In the genomic region with DNA sequence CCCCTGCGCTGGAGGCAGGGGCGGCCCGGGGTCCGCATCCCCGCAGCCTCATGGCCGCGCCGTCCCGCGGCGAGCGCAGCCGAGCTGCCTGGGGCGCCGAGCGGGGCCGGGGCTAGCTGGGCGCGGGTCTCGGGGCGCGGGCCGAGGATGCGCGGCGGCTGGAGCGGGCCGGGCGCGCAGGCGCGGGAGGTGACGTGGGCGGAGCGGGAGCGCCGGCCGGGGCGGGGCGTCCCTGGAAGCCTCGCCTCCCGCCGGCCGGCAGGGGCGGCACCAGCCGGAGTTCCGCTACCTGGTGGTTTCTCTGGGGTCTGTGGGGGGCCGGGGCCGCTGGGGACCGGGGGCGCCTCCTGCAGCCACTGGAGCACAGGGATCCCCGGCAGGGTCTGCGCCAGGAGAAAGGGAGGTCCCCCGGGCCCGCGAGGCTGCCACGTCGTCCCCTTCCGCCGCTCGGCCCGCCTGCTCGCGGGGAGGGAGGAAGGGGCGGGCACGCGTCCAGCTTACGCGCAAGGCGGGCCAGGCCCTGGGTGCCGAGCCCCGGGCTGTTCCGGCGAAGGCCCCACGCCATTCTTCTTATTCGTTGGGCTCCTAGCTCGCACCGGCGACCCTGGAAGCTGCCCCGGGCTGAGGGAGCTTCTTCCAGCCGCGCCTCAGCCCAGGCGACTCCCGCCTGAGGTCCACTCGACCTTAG, we compare ENCODE assay signal across 1 cellular context.
TF ChIP-seq lines count a peak whose summit lies in the region.

A gene with protein sequence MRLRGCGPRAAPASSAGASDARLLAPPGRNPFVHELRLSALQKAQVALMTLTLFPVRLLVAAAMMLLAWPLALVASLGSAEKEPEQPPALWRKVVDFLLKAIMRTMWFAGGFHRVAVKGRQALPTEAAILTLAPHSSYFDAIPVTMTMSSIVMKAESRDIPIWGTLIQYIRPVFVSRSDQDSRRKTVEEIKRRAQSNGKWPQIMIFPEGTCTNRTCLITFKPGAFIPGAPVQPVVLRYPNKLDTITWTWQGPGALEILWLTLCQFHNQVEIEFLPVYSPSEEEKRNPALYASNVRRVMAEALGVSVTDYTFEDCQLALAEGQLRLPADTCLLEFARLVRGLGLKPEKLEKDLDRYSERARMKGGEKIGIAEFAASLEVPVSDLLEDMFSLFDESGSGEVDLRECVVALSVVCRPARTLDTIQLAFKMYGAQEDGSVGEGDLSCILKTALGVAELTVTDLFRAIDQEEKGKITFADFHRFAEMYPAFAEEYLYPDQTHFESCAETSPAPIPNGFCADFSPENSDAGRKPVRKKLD (minus strand): TSS at position 168 of the 688 bp plus-strand sequence. CDS start 116 bp downstream, at position 52.

TF ChIP-seq in HEK293, 187 proteins besides CTCF, POLR2A, EP300 and RAD21 (continued from another document and continues in another):
- TF ChIP-seq, protein P1, sequence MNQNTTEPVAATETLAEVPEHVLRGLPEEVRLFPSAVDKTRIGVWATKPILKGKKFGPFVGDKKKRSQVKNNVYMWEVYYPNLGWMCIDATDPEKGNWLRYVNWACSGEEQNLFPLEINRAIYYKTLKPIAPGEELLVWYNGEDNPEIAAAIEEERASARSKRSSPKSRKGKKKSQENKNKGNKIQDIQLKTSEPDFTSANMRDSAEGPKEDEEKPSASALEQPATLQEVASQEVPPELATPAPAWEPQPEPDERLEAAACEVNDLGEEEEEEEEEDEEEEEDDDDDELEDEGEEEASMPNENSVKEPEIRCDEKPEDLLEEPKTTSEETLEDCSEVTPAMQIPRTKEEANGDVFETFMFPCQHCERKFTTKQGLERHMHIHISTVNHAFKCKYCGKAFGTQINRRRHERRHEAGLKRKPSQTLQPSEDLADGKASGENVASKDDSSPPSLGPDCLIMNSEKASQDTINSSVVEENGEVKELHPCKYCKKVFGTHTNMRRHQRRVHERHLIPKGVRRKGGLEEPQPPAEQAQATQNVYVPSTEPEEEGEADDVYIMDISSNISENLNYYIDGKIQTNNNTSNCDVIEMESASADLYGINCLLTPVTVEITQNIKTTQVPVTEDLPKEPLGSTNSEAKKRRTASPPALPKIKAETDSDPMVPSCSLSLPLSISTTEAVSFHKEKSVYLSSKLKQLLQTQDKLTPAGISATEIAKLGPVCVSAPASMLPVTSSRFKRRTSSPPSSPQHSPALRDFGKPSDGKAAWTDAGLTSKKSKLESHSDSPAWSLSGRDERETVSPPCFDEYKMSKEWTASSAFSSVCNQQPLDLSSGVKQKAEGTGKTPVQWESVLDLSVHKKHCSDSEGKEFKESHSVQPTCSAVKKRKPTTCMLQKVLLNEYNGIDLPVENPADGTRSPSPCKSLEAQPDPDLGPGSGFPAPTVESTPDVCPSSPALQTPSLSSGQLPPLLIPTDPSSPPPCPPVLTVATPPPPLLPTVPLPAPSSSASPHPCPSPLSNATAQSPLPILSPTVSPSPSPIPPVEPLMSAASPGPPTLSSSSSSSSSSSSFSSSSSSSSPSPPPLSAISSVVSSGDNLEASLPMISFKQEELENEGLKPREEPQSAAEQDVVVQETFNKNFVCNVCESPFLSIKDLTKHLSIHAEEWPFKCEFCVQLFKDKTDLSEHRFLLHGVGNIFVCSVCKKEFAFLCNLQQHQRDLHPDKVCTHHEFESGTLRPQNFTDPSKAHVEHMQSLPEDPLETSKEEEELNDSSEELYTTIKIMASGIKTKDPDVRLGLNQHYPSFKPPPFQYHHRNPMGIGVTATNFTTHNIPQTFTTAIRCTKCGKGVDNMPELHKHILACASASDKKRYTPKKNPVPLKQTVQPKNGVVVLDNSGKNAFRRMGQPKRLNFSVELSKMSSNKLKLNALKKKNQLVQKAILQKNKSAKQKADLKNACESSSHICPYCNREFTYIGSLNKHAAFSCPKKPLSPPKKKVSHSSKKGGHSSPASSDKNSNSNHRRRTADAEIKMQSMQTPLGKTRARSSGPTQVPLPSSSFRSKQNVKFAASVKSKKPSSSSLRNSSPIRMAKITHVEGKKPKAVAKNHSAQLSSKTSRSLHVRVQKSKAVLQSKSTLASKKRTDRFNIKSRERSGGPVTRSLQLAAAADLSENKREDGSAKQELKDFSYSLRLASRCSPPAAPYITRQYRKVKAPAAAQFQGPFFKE (tag by site-specific recombination; IDR thresholded peaks at IDR 0.05; ENCODE audit: borderline replicate concordance) = no peak
- TF ChIP-seq, protein P2, sequence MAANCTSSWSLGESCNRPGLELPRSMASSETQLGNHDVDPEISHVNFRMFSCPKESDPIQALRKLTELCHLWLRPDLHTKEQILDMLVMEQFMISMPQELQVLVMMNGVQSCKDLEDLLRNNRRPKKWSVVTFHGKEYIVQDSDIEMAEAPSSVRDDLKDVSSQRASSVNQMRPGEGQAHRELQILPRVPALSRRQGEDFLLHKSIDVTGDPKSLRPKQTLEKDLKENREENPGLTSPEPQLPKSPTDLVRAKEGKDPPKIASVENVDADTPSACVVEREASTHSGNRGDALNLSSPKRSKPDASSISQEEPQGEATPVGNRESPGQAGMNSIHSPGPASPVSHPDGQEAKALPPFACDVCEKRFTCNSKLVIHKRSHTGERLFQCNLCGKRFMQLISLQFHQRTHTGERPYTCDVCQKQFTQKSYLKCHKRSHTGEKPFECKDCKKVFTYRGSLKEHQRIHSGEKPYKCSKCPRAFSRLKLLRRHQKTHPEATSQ (tag by site-specific recombination; IDR thresholded peaks at IDR 0.05) = no peak
- no peak for TF ChIP-seq ZNF354C (tag by site-specific recombination; IDR thresholded peaks at IDR 0.05; ENCODE audit: borderline replicate concordance, low read depth)
- peak; percentile 98; the same call in 1 of the 2 replicates for TF ChIP-seq ZNF335 (tag by site-specific recombination; conservative IDR thresholded peaks at IDR 0.05)
- no peak for TF ChIP-seq OSR2 (tag by site-specific recombination; IDR thresholded peaks at IDR 0.05)
- no peak for TF ChIP-seq ZNF707 (tag by site-specific recombination; IDR thresholded peaks at IDR 0.05)
- TF ChIP-seq ZNF600 (tag by site-specific recombination; IDR thresholded peaks at IDR 0.05) = peak; percentile 34; the same call in 1 of the 2 replicates
- TF ChIP-seq ZNF670 (tag by site-specific recombination; IDR thresholded peaks at IDR 0.05; ENCODE audit: low read depth) = no peak
- no peak for TF ChIP-seq ZNF701 (tag by site-specific recombination; IDR thresholded peaks at IDR 0.05)
- no peak for TF ChIP-seq ZNF350 (tag by site-specific recombination; IDR thresholded peaks at IDR 0.05)
- TF ChIP-seq ZNF571 (tag by site-specific recombination; IDR thresholded peaks at IDR 0.05) = no peak
- TF ChIP-seq ZSCAN23 (tag by site-specific recombination; IDR thresholded peaks at IDR 0.05) = no peak
- peak; percentile 50; the same call in 1 of the 2 replicates for TF ChIP-seq ZBTB48 (tag by site-specific recombination; IDR thresholded peaks at IDR 0.05)
- TF ChIP-seq, protein P3, sequence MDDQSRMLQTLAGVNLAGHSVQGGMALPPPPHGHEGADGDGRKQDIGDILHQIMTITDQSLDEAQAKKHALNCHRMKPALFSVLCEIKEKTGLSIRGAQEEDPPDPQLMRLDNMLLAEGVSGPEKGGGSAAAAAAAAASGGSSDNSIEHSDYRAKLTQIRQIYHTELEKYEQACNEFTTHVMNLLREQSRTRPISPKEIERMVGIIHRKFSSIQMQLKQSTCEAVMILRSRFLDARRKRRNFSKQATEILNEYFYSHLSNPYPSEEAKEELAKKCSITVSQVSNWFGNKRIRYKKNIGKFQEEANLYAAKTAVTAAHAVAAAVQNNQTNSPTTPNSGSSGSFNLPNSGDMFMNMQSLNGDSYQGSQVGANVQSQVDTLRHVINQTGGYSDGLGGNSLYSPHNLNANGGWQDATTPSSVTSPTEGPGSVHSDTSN (CRISPR knock-in tag; IDR thresholded peaks at IDR 0.05) = no peak
- TF ChIP-seq, protein P4, sequence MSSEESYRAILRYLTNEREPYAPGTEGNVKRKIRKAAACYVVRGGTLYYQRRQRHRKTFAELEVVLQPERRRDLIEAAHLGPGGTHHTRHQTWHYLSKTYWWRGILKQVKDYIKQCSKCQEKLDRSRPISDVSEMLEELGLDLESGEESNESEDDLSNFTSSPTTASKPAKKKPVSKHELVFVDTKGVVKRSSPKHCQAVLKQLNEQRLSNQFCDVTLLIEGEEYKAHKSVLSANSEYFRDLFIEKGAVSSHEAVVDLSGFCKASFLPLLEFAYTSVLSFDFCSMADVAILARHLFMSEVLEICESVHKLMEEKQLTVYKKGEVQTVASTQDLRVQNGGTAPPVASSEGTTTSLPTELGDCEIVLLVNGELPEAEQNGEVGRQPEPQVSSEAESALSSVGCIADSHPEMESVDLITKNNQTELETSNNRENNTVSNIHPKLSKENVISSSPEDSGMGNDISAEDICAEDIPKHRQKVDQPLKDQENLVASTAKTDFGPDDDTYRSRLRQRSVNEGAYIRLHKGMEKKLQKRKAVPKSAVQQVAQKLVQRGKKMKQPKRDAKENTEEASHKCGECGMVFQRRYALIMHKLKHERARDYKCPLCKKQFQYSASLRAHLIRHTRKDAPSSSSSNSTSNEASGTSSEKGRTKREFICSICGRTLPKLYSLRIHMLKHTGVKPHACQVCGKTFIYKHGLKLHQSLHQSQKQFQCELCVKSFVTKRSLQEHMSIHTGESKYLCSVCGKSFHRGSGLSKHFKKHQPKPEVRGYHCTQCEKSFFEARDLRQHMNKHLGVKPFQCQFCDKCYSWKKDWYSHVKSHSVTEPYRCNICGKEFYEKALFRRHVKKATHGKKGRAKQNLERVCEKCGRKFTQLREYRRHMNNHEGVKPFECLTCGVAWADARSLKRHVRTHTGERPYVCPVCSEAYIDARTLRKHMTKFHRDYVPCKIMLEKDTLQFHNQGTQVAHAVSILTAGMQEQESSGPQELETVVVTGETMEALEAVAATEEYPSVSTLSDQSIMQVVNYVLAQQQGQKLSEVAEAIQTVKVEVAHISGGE (tag by site-specific recombination; conservative IDR thresholded peaks at IDR 0.05; ENCODE audit: low read depth) = peak; percentile 39; the same call in 1 of the 2 replicates
- TF ChIP-seq, protein P5, sequence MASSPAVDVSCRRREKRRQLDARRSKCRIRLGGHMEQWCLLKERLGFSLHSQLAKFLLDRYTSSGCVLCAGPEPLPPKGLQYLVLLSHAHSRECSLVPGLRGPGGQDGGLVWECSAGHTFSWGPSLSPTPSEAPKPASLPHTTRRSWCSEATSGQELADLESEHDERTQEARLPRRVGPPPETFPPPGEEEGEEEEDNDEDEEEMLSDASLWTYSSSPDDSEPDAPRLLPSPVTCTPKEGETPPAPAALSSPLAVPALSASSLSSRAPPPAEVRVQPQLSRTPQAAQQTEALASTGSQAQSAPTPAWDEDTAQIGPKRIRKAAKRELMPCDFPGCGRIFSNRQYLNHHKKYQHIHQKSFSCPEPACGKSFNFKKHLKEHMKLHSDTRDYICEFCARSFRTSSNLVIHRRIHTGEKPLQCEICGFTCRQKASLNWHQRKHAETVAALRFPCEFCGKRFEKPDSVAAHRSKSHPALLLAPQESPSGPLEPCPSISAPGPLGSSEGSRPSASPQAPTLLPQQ (tag by site-specific recombination; IDR thresholded peaks at IDR 0.05) = 0 out of 2 replicates have a peak, but pooled peaks have one; percentile 22
- TF ChIP-seq WT1 (tag by site-specific recombination; IDR thresholded peaks at IDR 0.05) = no peak
- TF ChIP-seq ZNF747 (tag by site-specific recombination; IDR thresholded peaks at IDR 0.05) = no peak
- no peak for TF ChIP-seq ZNF404 (tag by site-specific recombination; IDR thresholded peaks at IDR 0.05)
- TF ChIP-seq, protein P6, sequence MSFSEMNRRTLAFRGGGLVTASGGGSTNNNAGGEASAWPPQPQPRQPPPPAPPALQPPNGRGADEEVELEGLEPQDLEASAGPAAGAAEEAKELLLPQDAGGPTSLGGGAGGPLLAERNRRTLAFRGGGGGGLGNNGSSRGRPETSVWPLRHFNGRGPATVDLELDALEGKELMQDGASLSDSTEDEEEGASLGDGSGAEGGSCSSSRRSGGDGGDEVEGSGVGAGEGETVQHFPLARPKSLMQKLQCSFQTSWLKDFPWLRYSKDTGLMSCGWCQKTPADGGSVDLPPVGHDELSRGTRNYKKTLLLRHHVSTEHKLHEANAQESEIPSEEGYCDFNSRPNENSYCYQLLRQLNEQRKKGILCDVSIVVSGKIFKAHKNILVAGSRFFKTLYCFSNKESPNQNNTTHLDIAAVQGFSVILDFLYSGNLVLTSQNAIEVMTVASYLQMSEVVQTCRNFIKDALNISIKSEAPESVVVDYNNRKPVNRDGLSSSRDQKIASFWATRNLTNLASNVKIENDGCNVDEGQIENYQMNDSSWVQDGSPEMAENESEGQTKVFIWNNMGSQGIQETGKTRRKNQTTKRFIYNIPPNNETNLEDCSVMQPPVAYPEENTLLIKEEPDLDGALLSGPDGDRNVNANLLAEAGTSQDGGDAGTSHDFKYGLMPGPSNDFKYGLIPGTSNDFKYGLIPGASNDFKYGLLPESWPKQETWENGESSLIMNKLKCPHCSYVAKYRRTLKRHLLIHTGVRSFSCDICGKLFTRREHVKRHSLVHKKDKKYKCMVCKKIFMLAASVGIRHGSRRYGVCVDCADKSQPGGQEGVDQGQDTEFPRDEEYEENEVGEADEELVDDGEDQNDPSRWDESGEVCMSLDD (tag by site-specific recombination; IDR thresholded peaks at IDR 0.05) = no peak; the same call in 1 of the 2 replicates
- TF ChIP-seq GFI1B (tag by site-specific recombination; IDR thresholded peaks at IDR 0.05) = no peak
- TF ChIP-seq KLF8 (tag by site-specific recombination; IDR thresholded peaks at IDR 0.05) = peak; percentile 52; the same call in 1 of the 2 replicates
- TF ChIP-seq ZFP3 (tag by site-specific recombination; IDR thresholded peaks at IDR 0.05; ENCODE audit: low read depth) = peak; percentile 29; the same call in 1 of the 2 replicates
- no peak for TF ChIP-seq ZNF121 (tag by site-specific recombination; IDR thresholded peaks at IDR 0.05)
- TF ChIP-seq ZNF302 (tag by site-specific recombination; IDR thresholded peaks at IDR 0.05; ENCODE audit: low read depth) = no peak
- no peak for TF ChIP-seq HOXD13 (CRISPR knock-in tag; IDR thresholded peaks at IDR 0.05; ENCODE audit: borderline replicate concordance)
- TF ChIP-seq, protein P7, sequence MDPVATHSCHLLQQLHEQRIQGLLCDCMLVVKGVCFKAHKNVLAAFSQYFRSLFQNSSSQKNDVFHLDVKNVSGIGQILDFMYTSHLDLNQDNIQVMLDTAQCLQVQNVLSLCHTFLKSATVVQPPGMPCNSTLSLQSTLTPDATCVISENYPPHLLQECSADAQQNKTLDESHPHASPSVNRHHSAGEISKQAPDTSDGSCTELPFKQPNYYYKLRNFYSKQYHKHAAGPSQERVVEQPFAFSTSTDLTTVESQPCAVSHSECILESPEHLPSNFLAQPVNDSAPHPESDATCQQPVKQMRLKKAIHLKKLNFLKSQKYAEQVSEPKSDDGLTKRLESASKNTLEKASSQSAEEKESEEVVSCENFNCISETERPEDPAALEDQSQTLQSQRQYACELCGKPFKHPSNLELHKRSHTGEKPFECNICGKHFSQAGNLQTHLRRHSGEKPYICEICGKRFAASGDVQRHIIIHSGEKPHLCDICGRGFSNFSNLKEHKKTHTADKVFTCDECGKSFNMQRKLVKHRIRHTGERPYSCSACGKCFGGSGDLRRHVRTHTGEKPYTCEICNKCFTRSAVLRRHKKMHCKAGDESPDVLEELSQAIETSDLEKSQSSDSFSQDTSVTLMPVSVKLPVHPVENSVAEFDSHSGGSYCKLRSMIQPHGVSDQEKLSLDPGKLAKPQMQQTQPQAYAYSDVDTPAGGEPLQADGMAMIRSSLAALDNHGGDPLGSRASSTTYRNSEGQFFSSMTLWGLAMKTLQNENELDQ (tag by site-specific recombination; IDR thresholded peaks at IDR 0.05; ENCODE audit: low read depth) = no peak
- no peak for TF ChIP-seq REPIN1 (tag by site-specific recombination; IDR thresholded peaks at IDR 0.05; ENCODE audit: low read depth)
